Comparison of ENCODE assay signal across 1 cellular context in genomic region chr7:124929467-124930172, GRCh38.
TF ChIP-seq lines count a peak whose summit lies in the region.

Gene POT1, minus strand, starts transcription at chr7:124929825. Its CDS starts 32,652 bp downstream, at chr7:124897173.

TF ChIP-seq in SK-N-SH, 30 proteins besides CTCF, POLR2A, EP300 and RAD21 (continued from another document):
- TF ChIP-seq PBX3 (IDR thresholded peaks at IDR 0.05) = no peak
- TF ChIP-seq IRF3 (IDR thresholded peaks at IDR 0.05; ENCODE audit: low read depth, low read length) = no peak
- TF ChIP-seq GABPA (IDR thresholded peaks at IDR 0.05; ENCODE audit: low read depth) = peak; percentile 79
- peak; percentile 93 for TF ChIP-seq POLR2AphosphoS5 (IDR thresholded peaks at IDR 0.05; ENCODE audit: low read depth, low read length)
